1 cellular context compared by ENCODE assay signal in the genomic region with DNA sequence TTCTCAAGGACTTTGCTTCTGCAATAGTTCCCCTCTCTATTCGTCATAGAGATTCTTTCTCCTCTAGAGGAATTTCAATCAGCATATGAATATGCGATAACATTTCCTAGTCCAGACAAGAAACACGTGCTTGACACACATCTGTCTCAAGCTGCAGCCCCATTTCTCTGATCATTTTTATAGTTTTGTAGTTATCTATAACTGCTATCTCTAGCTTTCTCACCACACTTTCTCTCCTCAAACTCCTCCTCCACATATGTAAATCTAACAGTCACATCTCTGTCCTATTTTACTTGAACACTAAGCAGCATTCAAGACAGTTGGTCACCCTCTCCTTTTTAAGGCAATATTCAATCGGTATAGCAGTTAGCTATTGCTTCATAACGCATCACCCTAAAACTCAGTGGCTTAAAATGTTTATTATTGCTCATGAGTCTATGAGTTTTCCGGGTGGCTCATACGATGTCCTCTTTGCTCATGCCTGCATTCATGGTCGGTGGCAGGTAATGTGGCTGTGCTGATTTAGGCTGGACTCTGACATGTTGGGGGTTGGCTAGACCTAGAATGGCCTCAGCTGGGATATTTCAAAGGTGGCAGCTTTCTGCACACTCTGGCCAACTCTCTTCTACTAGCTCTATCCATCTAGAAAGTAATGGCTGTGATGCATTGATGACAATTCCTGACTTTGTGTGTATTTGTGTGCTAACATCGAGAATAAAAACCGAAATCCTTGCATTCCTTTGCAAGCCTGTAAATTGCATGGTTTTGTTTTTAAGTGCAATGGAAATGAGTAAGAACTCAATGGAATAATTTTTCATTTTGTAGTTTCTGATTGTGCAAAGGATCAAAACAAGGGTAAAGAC.
TF ChIP-seq lines count a peak whose summit lies in the region.

No MANE protein-coding gene starts in this region.

TF ChIP-seq in SK-N-SH, 30 proteins besides CTCF, POLR2A, EP300 and RAD21 (continued from another document):
- TF ChIP-seq, protein P1, sequence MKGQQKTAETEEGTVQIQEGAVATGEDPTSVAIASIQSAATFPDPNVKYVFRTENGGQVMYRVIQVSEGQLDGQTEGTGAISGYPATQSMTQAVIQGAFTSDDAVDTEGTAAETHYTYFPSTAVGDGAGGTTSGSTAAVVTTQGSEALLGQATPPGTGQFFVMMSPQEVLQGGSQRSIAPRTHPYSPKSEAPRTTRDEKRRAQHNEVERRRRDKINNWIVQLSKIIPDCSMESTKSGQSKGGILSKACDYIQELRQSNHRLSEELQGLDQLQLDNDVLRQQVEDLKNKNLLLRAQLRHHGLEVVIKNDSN (IDR thresholded peaks at IDR 0.05; ENCODE audit: borderline replicate concordance, low read depth) = no peak
- TF ChIP-seq FOXM1 (IDR thresholded peaks at IDR 0.05; ENCODE audit: low read depth) = no peak
TF ChIP-seq in SK-N-SH: peak in this region for 0.
